ENCODE assay signal across 13 cellular contexts in genomic region chr3:86245360-86245759, GRCh38.
A peak's percentile ranks its signal among the peaks of the same experiment; 100 is the strongest.
DNase-seq lines count a peak whose midpoint lies in the region; TF ChIP-seq lines count a peak whose summit lies in the region.
"Had no signal": no experiment of that assay in that cellular context is flagged by ENCODE, and none has a peak within 500 bp of the region (broad histone marks: within the 10 kb centered on the region; RNA-seq: fewer than 3 reads in every experiment).

No MANE protein-coding gene starts in this region.

- DNase-seq in DMS53 (lab: John Stamatoyannopoulos, UW) (peak; percentile 20), DMS53 treated with DMSO at 0.1 percent for 48 hours (lab: John Stamatoyannopoulos, UW; ENCODE audit: unreplicated experiment) (no peak), OCI-LY7 (ENCODE audit: low spot score) (no peak), epithelial cell of esophagus (ENCODE audit: low read depth) (peak; percentile 10), retinal pigment epithelial cell (ENCODE audit: low read depth) (no peak), hepatic stellate cell (ENCODE audit: low spot score) (no peak), immature natural killer cell (no peak)
- no peak for DNase-seq in activated CD4-positive, alpha-beta T cell treated with anti-CD3 and anti-CD28 coated beads, Interleukin-2, amount 50 U/mL, for 48 hours
- DNase-seq: activated CD4-positive, alpha-beta T cell treated with anti-CD3 and anti-CD28 coated beads, Interleukin-2, amount 10 ng/mL, durations not matched to agents 7 days and 5 days; erythroblast; RPMI8226; stimulated activated CD4-positive, alpha-beta T cell treated with anti-CD3 and anti-CD28 coated beads, Interleukin-12 subunit alpha, Interleukin-12 subunit beta, amount 100 ng/mL, for 4 hours; stimulated activated naive CD4-positive, alpha-beta T cell had no signal

- H3K79me2 ChIP-seq in OCI-LY7 (ENCODE audit: insufficient read depth, low read depth, low read length), result no peaks in the 10 kb centered on the region

- H3K4me3 ChIP-seq in OCI-LY7 (ENCODE audit: low read depth, low read length, poor library complexity, severe bottlenecking) (no peak overlapping the region), epithelial cell of esophagus (ENCODE audit: low read length) (no peak overlapping the region), retinal pigment epithelial cell (ENCODE audit: low read length) (no peak overlapping the region)

- H3K27ac ChIP-seq in OCI-LY7 (ENCODE audit: low read depth, low read length, poor library complexity, severe bottlenecking), result no peak overlapping the region

- no peak overlapping the region for H3K4me2 ChIP-seq in OCI-LY7 (ENCODE audit: low read length)

- H3K9me3 ChIP-seq in OCI-LY7 (ENCODE audit: low read length), result no peaks in the 10 kb centered on the region

- H3K4me3 Mint-ChIP-seq in immature natural killer cell, result no peak overlapping the region
- H3K4me3 Mint-ChIP-seq: activated CD4-positive, alpha-beta T cell treated with anti-CD3 and anti-CD28 coated beads, Interleukin-2, amount 10 ng/mL, durations not matched to agents 7 days and 5 days had no signal

- no peaks in the 10 kb centered on the region for H4K20me1 ChIP-seq in OCI-LY7 (ENCODE audit: insufficient read depth, low read length)

- TF ChIP-seq CTCF in OCI-LY7 (conservative IDR thresholded peaks at IDR 0.05; ENCODE audit: low read length), result 0 out of 2 replicates have a peak, but pooled peaks have one; percentile 16
- TF ChIP-seq CTCF in epithelial cell of esophagus (IDR thresholded peaks at IDR 0.05; ENCODE audit: insufficient read depth, low read depth, low read length, missing control alignments), result peak; percentile 39
- TF ChIP-seq CTCF in retinal pigment epithelial cell (conservative IDR thresholded peaks at IDR 0.05; ENCODE audit: low read depth, low read length), result peak; percentile 72

- H3K36me3 Mint-ChIP-seq in immature natural killer cell, result peaks cover 0 to 3% (median 0%) of the 10 kb centered on the region in 3 donors

- no TSS peak for BruUV-seq in OCI-LY7 (replicated peaks; lab: Mats Ljungman, UMichigan)

- H3K9me2 ChIP-seq in OCI-LY7 (ENCODE audit: insufficient read depth, low read length), result no peaks in the 10 kb centered on the region

- CTCF ChIA-PET in OCI-LY7 (lab: Charles Lee; ENCODE audit: unreplicated experiment), result no interaction called here

- no peaks in the 10 kb centered on the region for H3K36me3 ChIP-seq in OCI-LY7 (ENCODE audit: insufficient read depth, low read length)

- H2AFZ ChIP-seq in OCI-LY7 (ENCODE audit: low read length), result no peak overlapping the region

- intact Hi-C loops in OCI-LY7 (cut with micrococcal nuclease; ENCODE audit: unreplicated experiment), result no loop called here

- peaks cover 3 to 50% (median 18%) of the 10 kb centered on the region in 6 donors for H3K9me3 Mint-ChIP-seq in immature natural killer cell

- POLR2A ChIA-PET in OCI-LY7 (lab: Charles Lee), result no interaction called here

- H3K4me1 ChIP-seq in OCI-LY7 (ENCODE audit: insufficient read depth, low read length, poor library complexity, severe bottlenecking), result no peaks in the 10 kb centered on the region

- H3K27ac Mint-ChIP-seq in immature natural killer cell, result no peak overlapping the region
- H3K27ac Mint-ChIP-seq: activated CD4-positive, alpha-beta T cell treated with anti-CD3 and anti-CD28 coated beads, Interleukin-2, amount 10 ng/mL, durations not matched to agents 7 days and 5 days had no signal

- H3K27me3 Mint-ChIP-seq in immature natural killer cell (ENCODE audit: low read depth in 3 of 3), result peaks cover 0 to 2% (median 0%) of the 10 kb centered on the region in 3 donors
- H3K27me3 Mint-ChIP-seq: activated CD4-positive, alpha-beta T cell treated with anti-CD3 and anti-CD28 coated beads, Interleukin-2, amount 10 ng/mL, durations not matched to agents 7 days and 5 days had no signal

- no peaks in the 10 kb centered on the region for H3K4me1 Mint-ChIP-seq in immature natural killer cell
- H3K4me1 Mint-ChIP-seq: activated CD4-positive, alpha-beta T cell treated with anti-CD3 and anti-CD28 coated beads, Interleukin-2, amount 10 ng/mL, durations not matched to agents 7 days and 5 days had no signal

Comparison
In these comparisons a context has a peak if more than half of its experiments do, and no peak if none do; other contexts are left out.
1. DNase-seq: peak in DMS53 (single experiment) and epithelial cell of esophagus (single experiment); none in DMS53 treated with DMSO at 0.1 percent for 48 hours (single experiment), OCI-LY7 (single experiment), retinal pigment epithelial cell (single experiment), hepatic stellate cell (single experiment), activated CD4-positive, alpha-beta T cell treated with anti-CD3 and anti-CD28 coated beads, Interleukin-2, amount 50 U/mL, for 48 hours (0 of 2) and immature natural killer cell (0 of 3).
2. CTCF ChIP-seq: peak in every context shown above with its lines; median percentile 72 in retinal pigment epithelial cell; 39 in epithelial cell of esophagus; 16 in OCI-LY7.